ENCODE assay signal across 11 cellular contexts in the genomic region with DNA sequence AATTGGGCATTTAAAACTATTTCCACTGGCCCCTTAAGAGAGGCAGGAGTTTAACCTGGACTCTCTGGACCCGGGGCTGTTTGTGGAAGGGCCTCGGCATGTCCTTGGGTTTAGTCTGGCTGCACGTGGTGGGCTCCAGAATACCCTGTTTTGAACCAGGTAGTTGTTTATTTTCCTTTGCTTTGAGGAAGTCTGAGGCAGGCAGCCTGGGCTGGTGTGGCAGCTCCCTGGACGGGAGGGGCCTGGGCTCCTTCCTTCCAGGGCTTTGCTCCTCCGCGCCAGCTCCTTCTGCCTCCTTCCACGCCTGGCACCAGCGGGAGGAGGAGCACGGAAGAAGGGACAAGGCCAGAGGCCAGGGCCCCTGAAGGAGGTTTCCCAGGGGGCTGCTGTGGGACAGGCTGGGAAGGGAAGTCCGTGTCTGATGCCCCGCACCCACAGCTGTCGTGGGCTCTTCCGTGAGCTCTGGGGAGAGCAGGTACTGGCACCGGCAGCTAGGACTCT. TPM values are rescaled to one million over a fixed set of nuclear protein-coding genes. Genes with fewer than 3 reads are reported as not detected.
DNase-seq lines count a peak whose midpoint lies in the region; ATAC-seq, FAIRE-seq and TF ChIP-seq lines count a peak whose summit lies in the region.
"Had no signal": no experiment of that assay in that cellular context is flagged by ENCODE, and none has a peak within 500 bp of the region (broad histone marks: within the 10 kb centered on the region; RNA-seq: fewer than 3 reads in every experiment).

No MANE protein-coding gene starts in this region.

- no peak for FAIRE-seq in pancreas (lab: Jason Lieb, UNC)
- FAIRE-seq: G401.6, islet of Langerhans had no signal

- DNase-seq in CD1c-positive myeloid dendritic cell (ENCODE audit: extremely low spot score) (peak; percentile 28), UCSD-AML1 (lab: John Stamatoyannopoulos, UW; ENCODE audit: unreplicated experiment) (peak; percentile 66), fibroblast of gingiva (ENCODE audit: low read depth) (peak; percentile 25), pancreas (peak in 2 of 6 donors; percentile 40 to 50), NCI-H187 treated with DMSO at 0.1 percent for 48 hours (lab: John Stamatoyannopoulos, UW) (no peak), NCI-H2029 treated with DMSO at 0.1 percent for 48 hours (lab: John Stamatoyannopoulos, UW) (no peak)
- DNase-seq: NCI-H345 had no signal

- H3K4me3 ChIP-seq in pancreas = no peak overlapping the region

- intact Hi-C loops in pancreas (cut with DNase I) = no loop called here

- ATAC-seq in pancreas (peak; percentile 65 to 90 (median 80)), GM21528 (IDR thresholded peaks at IDR 0.05; ENCODE audit: low FRiP score, unreplicated experiment) (no peak), GM18517 (IDR thresholded peaks at IDR 0.05; ENCODE audit: unreplicated experiment) (no peak)

- WGBS in pancreas, 2 donors = 22 to 25% methylated on average over 14 of the region's 14 CpGs

- peaks cover 0 to 7% (median 6%) of the 10 kb centered on the region in 3 donors for H3K4me1 ChIP-seq in pancreas

- H3K9me3 ChIP-seq in pancreas = no peaks in the 10 kb centered on the region

- H3K27ac ChIP-seq in pancreas = peak overlapping the region; percentile 25 to 78 (median 46)

- H3K36me3 ChIP-seq in pancreas = no peaks in the 10 kb centered on the region

- no peak for TF ChIP-seq CTCF in pancreas (IDR thresholded peaks at IDR 0.05)

- no peaks in the 10 kb centered on the region for H3K27me3 ChIP-seq in pancreas

RNA-seq across cellular contexts. Expression of a gene that starts 15.5 kb away (rescaled TPM):
- total RNA-seq in pancreas = 10 to 100 TPM in 4 of 6 donors, 1 to 10 TPM in 2; 6.1 to 17.6 (median 12.8) TPM
- polyA plus RNA-seq in pancreas = 10 to 100 TPM; 14.6 to 17.8 TPM

RNA-seq across cellular contexts. Expression of a gene that starts 30.4 kb away (rescaled TPM):
- total RNA-seq in pancreas = not detected
- polyA plus RNA-seq in pancreas = under 1 TPM; under 0.01 TPM

Comparison
In these comparisons a context has a peak if more than half of its experiments do, and no peak if none do; other contexts are left out.
1. DNase-seq: peak in CD1c-positive myeloid dendritic cell (single experiment), UCSD-AML1 (single experiment) and fibroblast of gingiva (single experiment); none in NCI-H187 treated with DMSO at 0.1 percent for 48 hours (single experiment) and NCI-H2029 treated with DMSO at 0.1 percent for 48 hours (single experiment).
2. ATAC-seq: peak in pancreas (4 of 4); none in GM21528 (single experiment) and GM18517 (single experiment).